16 cellular contexts compared by ENCODE assay signal in the genomic region with DNA sequence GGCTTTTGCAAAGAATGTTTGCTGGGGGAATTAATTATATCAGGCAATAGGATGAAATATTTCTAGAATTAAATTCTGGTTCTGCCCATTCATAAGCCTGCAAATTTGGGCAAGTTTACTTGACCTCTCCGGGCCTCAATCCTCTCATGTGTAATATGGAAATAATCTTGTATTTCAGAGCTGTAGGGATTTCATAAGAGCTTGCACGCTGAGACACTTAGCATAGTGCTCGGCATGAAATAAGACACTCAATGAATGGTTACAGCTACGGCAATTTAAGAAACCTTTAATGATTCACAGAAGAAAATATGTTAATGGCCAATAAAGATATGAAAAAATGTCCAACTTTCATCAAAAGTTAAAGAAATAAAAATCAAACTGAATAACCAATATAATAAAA. TPM values are rescaled to one million over a fixed set of nuclear protein-coding genes. Genes with fewer than 3 reads are reported as not detected.
A peak's percentile ranks its signal among the peaks of the same experiment; 100 is the strongest.
DNase-seq lines count a peak whose midpoint lies in the region; ATAC-seq, FAIRE-seq and TF ChIP-seq lines count a peak whose summit lies in the region.
"Had no signal": no experiment of that assay in that cellular context is flagged by ENCODE, and none has a peak within 500 bp of the region (broad histone marks: within the 10 kb centered on the region; RNA-seq: fewer than 3 reads in every experiment).

No MANE protein-coding gene starts in this region.

- FAIRE-seq in pancreas (lab: Jason Lieb, UNC) = no peak
- FAIRE-seq: A204.1, D721Med had no signal

- H4K20me1 ChIP-seq in GM23248 (ENCODE audit: insufficient read depth) = no peaks in the 10 kb centered on the region

- no peaks in the 10 kb centered on the region for H3K9me3 Mint-ChIP-seq in progenitor cell of endocrine pancreas (ENCODE audit: low read depth)
- H3K9me3 Mint-ChIP-seq: CD14-positive monocyte; CD8-positive, alpha-beta T cell had no signal

- peak overlapping the region; percentile 49 for H3K27ac Mint-ChIP-seq in progenitor cell of endocrine pancreas
- H3K27ac Mint-ChIP-seq: CD8-positive, alpha-beta T cell had no signal

- no peak for ATAC-seq in pancreas
- ATAC-seq: CD8-positive, alpha-beta T cell; HCT116 had no signal

- H3K9ac ChIP-seq in GM23248 = no peak overlapping the region

- peaks cover 19% of the 10 kb centered on the region for H3F3A ChIP-seq in GM23248 (ENCODE audit: insufficient read depth)

- H3K9me2 ChIP-seq in GM23248 (ENCODE audit: insufficient read depth) = no peaks in the 10 kb centered on the region

- H3K4me1 Mint-ChIP-seq in progenitor cell of endocrine pancreas (ENCODE audit: low read depth) = peaks cover 32% of the 10 kb centered on the region

- H3K27me3 ChIP-seq in GM23248 (replicated peaks; ENCODE audit: insufficient read depth) (no peaks in the 10 kb centered on the region), SJCRH30 (no peaks in the 10 kb centered on the region), pancreas (no peaks in the 10 kb centered on the region)

- WGBS in GM23248 (ENCODE audit: low coverage in 1 of 2, low lambda C conversion rate in 2 of 2, missing lambda C conversion rate in 2 of 2), 2 experiments = 76 to 80% methylated on average over 4 of the region's 4 CpGs
- WGBS in pancreas, 2 donors = 91 to 96% methylated on average over 4 of the region's 4 CpGs

- peaks cover 22% of the 10 kb centered on the region; the same call in 1 of the 2 replicates for H3K79me2 ChIP-seq in GM23248 (ENCODE audit: insufficient read depth)

- H3K4me3 Mint-ChIP-seq in progenitor cell of endocrine pancreas (ENCODE audit: low read depth) = no peak overlapping the region
- H3K4me3 Mint-ChIP-seq: CD14-positive monocyte; CD8-positive, alpha-beta T cell had no signal

- no peak for TF ChIP-seq CTCF in progenitor cell of endocrine pancreas (IDR thresholded peaks at IDR 0.05; ENCODE audit: unreplicated experiment)
- TF ChIP-seq CTCF in pancreas (IDR thresholded peaks at IDR 0.05) = no peak

- H3K9me3 ChIP-seq in GM23248 (ENCODE audit: low read depth) (no peaks in the 10 kb centered on the region), SJCRH30 (replicated peaks) (no peaks in the 10 kb centered on the region), pancreas (no peaks in the 10 kb centered on the region)

- H3K4me3 ChIP-seq in GM23248 (no peak overlapping the region), SJCRH30 (no peak overlapping the region), pancreas (no peak overlapping the region)

- DNase-seq in GM23248 (peak; percentile 44), SJCRH30 (no peak), fibroblast of peridontal ligament (ENCODE audit: extremely low read depth) (peak; percentile 9), progenitor cell of endocrine pancreas (ENCODE audit: low spot score, unreplicated experiment) (no peak), anterior cingulate cortex (lab: John Stamatoyannopoulos, UW) (no peak), AG08395 (ENCODE audit: low spot score) (no peak), pancreas (no peak)
- DNase-seq in stimulated activated CD4-positive, alpha-beta T cell treated with anti-CD3 and anti-CD28 coated beads, Interleukin-4, amount 100 ng/mL, for 24 hours = no peak
- DNase-seq: CD8-positive, alpha-beta T cell; COR-L47; DND-41 had no signal

- intact Hi-C loops in pancreas (cut with DNase I) = no loop called here

- no peaks in the 10 kb centered on the region for H3K27me3 Mint-ChIP-seq in progenitor cell of endocrine pancreas

- peaks cover 62% of the 10 kb centered on the region for H3K36me3 ChIP-seq in GM23248 (ENCODE audit: low read depth)
- peaks cover 11% of the 10 kb centered on the region for H3K36me3 ChIP-seq in SJCRH30
- H3K36me3 ChIP-seq in pancreas = peaks cover 2 to 20% (median 6%) of the 10 kb centered on the region in 3 donors

- no peak overlapping the region for H3K4me2 ChIP-seq in GM23248 (ENCODE audit: unreplicated experiment)

- H3K27ac ChIP-seq in GM23248 (no peak overlapping the region), SJCRH30 (peak overlapping the region; percentile 4; the same call in 1 of the 2 replicates), pancreas (no peak overlapping the region)
- H3K27ac ChIP-seq: HL-60 had no signal

- H3K4me1 ChIP-seq in GM23248 (ENCODE audit: insufficient read depth) = peaks cover 9% of the 10 kb centered on the region
- peaks cover 14% of the 10 kb centered on the region for H3K4me1 ChIP-seq in SJCRH30
- peaks cover 0 to 20% (median 14%) of the 10 kb centered on the region in 3 donors for H3K4me1 ChIP-seq in pancreas

- in situ Hi-C loops in GM23248 (cut with MboI) = no loop called here

- peaks cover 34% of the 10 kb centered on the region for H3K36me3 Mint-ChIP-seq in progenitor cell of endocrine pancreas (ENCODE audit: insufficient read depth)

- H2AFZ ChIP-seq in GM23248 = no peak overlapping the region

RNA-seq across cellular contexts. Expression of gene PITPNM3, which starts 40.6 kb away (rescaled TPM):
- total RNA-seq in GM23248 (2014; rRNA removed; shearing (Covaris generic)) = 12.8 and 13.7 TPM in 2 replicates
- polyA plus RNA-seq in GM23248 (2016; fragmentation: Nextera tagmentation; extraction: Ambion mirVana) (6.5 and 6.9 TPM in 2 replicates), pancreas (1 to 10 TPM; 1.7 to 5.1 TPM)
- total RNA-seq in SJCRH30 (2014; rRNA removed; shearing (Covaris generic)) = 39.2 and 39.7 TPM in 2 replicates
- total RNA-seq in progenitor cell of endocrine pancreas (2.8 and 3.3 TPM in 2 replicates), pancreas (1 to 10 TPM in 5 of 6 donors, under 1 TPM in 1; 0.67 to 4.3 (median 2.5) TPM)
- polyA plus RNA-seq: CD14-positive monocyte had no signal

RNA-seq across cellular contexts. Expression of gene KIAA0753, which starts 43.6 kb away (rescaled TPM):
- 14.2 and 20.5 TPM in 2 replicates for total RNA-seq in GM23248 (2014; rRNA removed; shearing (Covaris generic))
- polyA plus RNA-seq in GM23248 (2016; fragmentation: Nextera tagmentation; extraction: Ambion mirVana) (5.8 and 6.9 TPM in 2 replicates), pancreas (1 to 10 TPM; 4.4 to 6.4 TPM)
- 9.6 and 14.3 TPM in 2 replicates for total RNA-seq in SJCRH30 (2014; rRNA removed; shearing (Covaris generic))
- total RNA-seq in progenitor cell of endocrine pancreas (55.9 and 58.2 TPM in 2 replicates), pancreas (10 to 100 TPM in 1 of 6 donors, 1 to 10 TPM in 5; 4.6 to 10.6 (median 6.0) TPM)

RNA-seq across cellular contexts. Expression of gene TXNDC17, which starts 43.9 kb away (rescaled TPM):
- 112 and 152 TPM in 2 replicates for total RNA-seq in GM23248 (2014; rRNA removed; shearing (Covaris generic))
- 630 and 673 TPM in 2 replicates for polyA plus RNA-seq in GM23248 (2016; fragmentation: Nextera tagmentation; extraction: Ambion mirVana)
- 62.0 and 66.1 TPM in 2 replicates for total RNA-seq in SJCRH30 (2014; rRNA removed; shearing (Covaris generic))
- total RNA-seq in progenitor cell of endocrine pancreas = 104 and 105 TPM in 2 replicates
- total RNA-seq in pancreas = 10 to 100 TPM; 24.6 to 37.4 (median 31.5) TPM
- 10 to 100 TPM; 77.7 to 81.1 TPM for polyA plus RNA-seq in pancreas

RNA-seq across cellular contexts. Expression of gene MED31, which starts 54.5 kb away (rescaled TPM):
- total RNA-seq in GM23248 (2014; rRNA removed; shearing (Covaris generic)) = 4.8 and 8.9 TPM in 2 replicates
- 64.9 and 70.0 TPM in 2 replicates for polyA plus RNA-seq in GM23248 (2016; fragmentation: Nextera tagmentation; extraction: Ambion mirVana)
- 20.1 and 22.1 TPM in 2 replicates for total RNA-seq in SJCRH30 (2014; rRNA removed; shearing (Covaris generic))
- 17.8 and 18.2 TPM in 2 replicates for total RNA-seq in progenitor cell of endocrine pancreas
- 1 to 10 TPM; 2.2 to 7.5 (median 5.6) TPM for total RNA-seq in pancreas
- 10 to 100 TPM in 1 of 2 donors, 1 to 10 TPM in 1; 7.0 to 14.5 TPM for polyA plus RNA-seq in pancreas

RNA-seq across cellular contexts. Expression of gene C17orf100, which starts 54.6 kb away (rescaled TPM):
- 0.63 and 0.86 TPM in 2 replicates for total RNA-seq in GM23248 (2014; rRNA removed; shearing (Covaris generic))
- polyA plus RNA-seq in GM23248 (2016; fragmentation: Nextera tagmentation; extraction: Ambion mirVana) (5.2 and 5.5 TPM in 2 replicates), pancreas (1 to 10 TPM; 3.3 to 5.8 TPM)
- 1.4 and 1.9 TPM in 2 replicates for total RNA-seq in SJCRH30 (2014; rRNA removed; shearing (Covaris generic))
- total RNA-seq in progenitor cell of endocrine pancreas (6.1 TPM in 2 replicates), pancreas (1 to 10 TPM in 5 of 6 donors, under 1 TPM in 1; 0.91 to 2.7 (median 2.2) TPM)

Comparison
In these comparisons a context has a peak if more than half of its experiments do, and no peak if none do; other contexts are left out.
1. DNase-seq: peak in GM23248 (single experiment) and fibroblast of peridontal ligament (single experiment); none in SJCRH30 (0 of 2), progenitor cell of endocrine pancreas (single experiment), anterior cingulate cortex (0 of 58), AG08395 (single experiment), stimulated activated CD4-positive, alpha-beta T cell treated with anti-CD3 and anti-CD28 coated beads, Interleukin-4, amount 100 ng/mL, for 24 hours (single experiment) and pancreas (0 of 6).